ENCODE assay signal across 8 cellular contexts in genomic region chr11:2401436-2401984, GRCh38. TPM values are rescaled to one million over a fixed set of nuclear protein-coding genes. Genes with fewer than 3 reads are reported as not detected.
A peak's percentile ranks its signal among the peaks of the same experiment; 100 is the strongest.
DNase-seq lines count a peak whose midpoint lies in the region; ATAC-seq, FAIRE-seq and TF ChIP-seq lines count a peak whose summit lies in the region.

No MANE protein-coding gene starts in this region.

- TF ChIP-seq CTCF in BJ (IDR thresholded peaks at IDR 0.05; ENCODE audit: insufficient read depth, low read depth, low read length) (no peak), LNCaP clone FGC (IDR thresholded peaks at IDR 0.05; ENCODE audit: control insufficient read depth, extremely low read depth, insufficient read depth) (peak; percentile 26; the same call in 1 of the 2 replicates), colonic mucosa (IDR thresholded peaks at IDR 0.05) (no peak), natural killer cell (IDR thresholded peaks at IDR 0.05) (no peak), GM13977 (IDR thresholded peaks at IDR 0.05; ENCODE audit: extremely low read depth, insufficient read depth, missing control alignments) (no peak)

- H3K4me3 ChIP-seq in BJ (ENCODE audit: low read depth, low read length) = peak overlapping the region; percentile 100
- peak overlapping the region; percentile 100 for H3K4me3 ChIP-seq in LNCaP clone FGC (ENCODE audit: low read depth, low read length)
- peak overlapping the region; percentile 89 for H3K4me3 ChIP-seq in colonic mucosa

- ATAC-seq in natural killer cell = no peak
- ATAC-seq in GM21576 (IDR thresholded peaks at IDR 0.05; ENCODE audit: unreplicated experiment) = no peak

- H3K27ac Mint-ChIP-seq in natural killer cell = peak overlapping the region; percentile 86 to 92

- peak overlapping the region; percentile 88 to 98 for H3K9ac ChIP-seq in colonic mucosa (ENCODE audit: low read depth in 2 of 2, low read length in 2 of 2)

- POLR2A ChIA-PET in BJ (lab: Charles Lee) = interaction anchor here (1.8 kb wide), 1 partner anchor 96 kb away, joined by 6 read pairs; no protein-coding TSS in a partner anchor

- peaks cover 12 to 20% of the 10 kb centered on the region in 2 donors for H3K4me1 Mint-ChIP-seq in natural killer cell

- no peaks in the 10 kb centered on the region for H3K27me3 ChIP-seq in BJ (ENCODE audit: control insufficient read depth, insufficient read depth, low read length)
- no peaks in the 10 kb centered on the region for H3K27me3 ChIP-seq in colonic mucosa

- DNase-seq in BJ (ENCODE audit: low read depth) (no peak), LNCaP clone FGC (ENCODE audit: low read depth) (no peak), colonic mucosa (no peak), natural killer cell (no peak), GM13977 (ENCODE audit: low spot score) (no peak), urothelium cell line (ENCODE audit: low spot score) (no peak), epidermal melanocyte (ENCODE audit: insufficient read length, low spot score) (no peak)

- CTCF ChIA-PET in BJ (lab: Yijun Ruan, JAX) = interaction anchor here (1.0 to 4.8 kb wide), 7 partner anchors 14 to 217 kb away, joined by 3 to 43 read pairs (median 4); no protein-coding TSS in a partner anchor

- no peak for FAIRE-seq in urothelium cell line (lab: Jason Lieb, UNC)

- H3K36me3 ChIP-seq in BJ (ENCODE audit: control insufficient read depth, insufficient read depth, low read length) (peaks cover 29% of the 10 kb centered on the region), colonic mucosa (no peaks in the 10 kb centered on the region)

- no peak overlapping the region for H3K27ac ChIP-seq in colonic mucosa

- no peaks in the 10 kb centered on the region for H3K9me3 ChIP-seq in colonic mucosa

- H3K4me3 Mint-ChIP-seq in natural killer cell = peak overlapping the region; percentile 98

- in situ Hi-C loops in GM13977 (cut with MboI; ENCODE audit: low pct_unique_long_range_greater_than_20kb, low sequenced_read_pairs, unreplicated experiment) = loop anchor here (25.0 kb wide), 1 partner anchor 214 kb away; no protein-coding TSS in a partner anchor

- H3K36me3 Mint-ChIP-seq in natural killer cell = no peaks in the 10 kb centered on the region

- H3K4me1 ChIP-seq in colonic mucosa = peaks cover 16% of the 10 kb centered on the region

- no peaks in the 10 kb centered on the region for H3K9me3 Mint-ChIP-seq in natural killer cell

- H3K27me3 Mint-ChIP-seq in natural killer cell (ENCODE audit: low read depth in 2 of 2) = no peaks in the 10 kb centered on the region

- intact Hi-C loops in colonic mucosa (cut with DNase I) = no loop called here
- intact Hi-C loops in natural killer cell (cut with micrococcal nuclease) = no loop called here

RNA-seq across cellular contexts. Expression of gene TSSC4, which starts 1.0 kb away (rescaled TPM):
- 16.3 and 30.5 TPM in 2 replicates for polyA plus RNA-seq in BJ (2011; rRNA removed)
- 18.0 and 20.7 TPM in 2 replicates for polyA minus RNA-seq in BJ (2011; rRNA and poly(A)+ RNA removed)
- total RNA-seq in colonic mucosa = 10 to 100 TPM; 35.6 to 59.0 TPM
- 10 to 100 TPM; 52.8 to 67.9 (median 59.3) TPM for total RNA-seq in natural killer cell

RNA-seq across cellular contexts. Expression of gene CD81, which starts 24.4 kb away (rescaled TPM):
- polyA plus RNA-seq in BJ (2011; rRNA removed) = 479 and 875 TPM in 2 replicates
- 860 and 873 TPM in 2 replicates for polyA minus RNA-seq in BJ (2011; rRNA and poly(A)+ RNA removed)
- total RNA-seq in colonic mucosa (100 to 1,000 TPM; 185 to 208 TPM), natural killer cell (100 to 1,000 TPM; 263 to 292 (median 263) TPM)

RNA-seq across cellular contexts. Expression of gene TRPM5, which starts 42.8 kb away (rescaled TPM):
- not detected in 2 replicates for polyA plus RNA-seq in BJ (2011; rRNA removed)
- polyA minus RNA-seq in BJ (2011; rRNA and poly(A)+ RNA removed) = not detected in 2 replicates
- total RNA-seq in colonic mucosa (1 to 10 TPM; 1.3 to 1.9 TPM), natural killer cell (not detected)

RNA-seq across cellular contexts. Expression of gene KCNQ1, which starts 43.3 kb away (rescaled TPM):
- polyA plus RNA-seq in BJ (2011; rRNA removed) = not detected in 2 replicates
- 0.09 TPM in 1 of 2 replicates, not detected in the other for polyA minus RNA-seq in BJ (2011; rRNA and poly(A)+ RNA removed)
- 10 to 100 TPM; 51.4 to 55.8 TPM for total RNA-seq in colonic mucosa
- 1 to 10 TPM; 1.9 to 7.8 (median 3.3) TPM for total RNA-seq in natural killer cell
